Comparison of ENCODE assay signal across 1 cellular context in the genomic region with DNA sequence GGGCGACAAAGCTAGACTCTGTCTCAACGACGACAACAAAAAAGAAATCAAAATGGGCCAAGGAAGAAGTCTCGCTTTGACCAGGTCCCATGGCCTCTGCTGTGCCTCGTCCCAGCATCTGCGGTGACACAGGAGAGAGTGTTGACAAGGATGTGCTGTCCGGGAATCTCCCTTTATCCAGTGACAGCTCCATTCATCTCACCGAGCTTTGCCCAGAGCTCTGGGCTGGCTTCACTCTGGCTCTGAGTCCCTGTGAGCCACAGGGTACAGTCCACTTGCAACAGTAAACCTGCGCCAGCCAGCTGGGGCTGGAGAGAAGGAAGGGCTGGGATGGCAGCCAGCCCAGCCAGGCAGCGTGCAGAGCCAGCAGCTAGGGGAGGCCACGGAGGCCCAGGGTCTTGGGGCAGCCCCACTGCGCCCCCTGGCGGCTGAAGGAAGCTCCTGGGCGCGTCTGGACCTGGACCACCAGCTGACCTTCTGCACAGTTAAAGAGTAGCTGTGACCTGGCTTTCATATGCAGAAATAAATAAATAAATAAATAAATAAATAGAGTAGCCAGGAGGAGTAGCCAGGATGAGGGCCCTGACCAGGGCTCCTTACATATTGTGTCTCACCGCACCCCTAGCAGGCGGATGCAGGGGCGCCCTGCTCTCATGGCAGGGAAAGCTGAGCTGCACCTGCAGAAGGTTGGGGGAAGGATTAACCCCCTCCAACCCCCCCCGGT.
TF ChIP-seq lines count a peak whose summit lies in the region.

No MANE protein-coding gene starts in this region.

TF ChIP-seq in SK-N-SH, 30 proteins besides CTCF, POLR2A, EP300 and RAD21 (continued from another document):
- no peak for TF ChIP-seq RFX5 (IDR thresholded peaks at IDR 0.05; ENCODE audit: low read length)
- TF ChIP-seq, protein P1, sequence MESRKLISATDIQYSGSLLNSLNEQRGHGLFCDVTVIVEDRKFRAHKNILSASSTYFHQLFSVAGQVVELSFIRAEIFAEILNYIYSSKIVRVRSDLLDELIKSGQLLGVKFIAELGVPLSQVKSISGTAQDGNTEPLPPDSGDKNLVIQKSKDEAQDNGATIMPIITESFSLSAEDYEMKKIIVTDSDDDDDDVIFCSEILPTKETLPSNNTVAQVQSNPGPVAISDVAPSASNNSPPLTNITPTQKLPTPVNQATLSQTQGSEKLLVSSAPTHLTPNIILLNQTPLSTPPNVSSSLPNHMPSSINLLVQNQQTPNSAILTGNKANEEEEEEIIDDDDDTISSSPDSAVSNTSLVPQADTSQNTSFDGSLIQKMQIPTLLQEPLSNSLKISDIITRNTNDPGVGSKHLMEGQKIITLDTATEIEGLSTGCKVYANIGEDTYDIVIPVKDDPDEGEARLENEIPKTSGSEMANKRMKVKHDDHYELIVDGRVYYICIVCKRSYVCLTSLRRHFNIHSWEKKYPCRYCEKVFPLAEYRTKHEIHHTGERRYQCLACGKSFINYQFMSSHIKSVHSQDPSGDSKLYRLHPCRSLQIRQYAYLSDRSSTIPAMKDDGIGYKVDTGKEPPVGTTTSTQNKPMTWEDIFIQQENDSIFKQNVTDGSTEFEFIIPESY (IDR thresholded peaks at IDR 0.05; ENCODE audit: borderline replicate concordance, low read depth): no peak
- peak; percentile 73 for TF ChIP-seq NFIC (IDR thresholded peaks at IDR 0.05; ENCODE audit: borderline replicate concordance)
- no peak for TF ChIP-seq TAF1 (IDR thresholded peaks at IDR 0.05; ENCODE audit: borderline replicate concordance, low read depth, low read length)
- no peak for TF ChIP-seq GATA2 (CRISPR knock-in tag; IDR thresholded peaks at IDR 0.05)
- TF ChIP-seq FOXM1 (IDR thresholded peaks at IDR 0.05; ENCODE audit: low read depth): no peak
- TF ChIP-seq, protein P2, sequence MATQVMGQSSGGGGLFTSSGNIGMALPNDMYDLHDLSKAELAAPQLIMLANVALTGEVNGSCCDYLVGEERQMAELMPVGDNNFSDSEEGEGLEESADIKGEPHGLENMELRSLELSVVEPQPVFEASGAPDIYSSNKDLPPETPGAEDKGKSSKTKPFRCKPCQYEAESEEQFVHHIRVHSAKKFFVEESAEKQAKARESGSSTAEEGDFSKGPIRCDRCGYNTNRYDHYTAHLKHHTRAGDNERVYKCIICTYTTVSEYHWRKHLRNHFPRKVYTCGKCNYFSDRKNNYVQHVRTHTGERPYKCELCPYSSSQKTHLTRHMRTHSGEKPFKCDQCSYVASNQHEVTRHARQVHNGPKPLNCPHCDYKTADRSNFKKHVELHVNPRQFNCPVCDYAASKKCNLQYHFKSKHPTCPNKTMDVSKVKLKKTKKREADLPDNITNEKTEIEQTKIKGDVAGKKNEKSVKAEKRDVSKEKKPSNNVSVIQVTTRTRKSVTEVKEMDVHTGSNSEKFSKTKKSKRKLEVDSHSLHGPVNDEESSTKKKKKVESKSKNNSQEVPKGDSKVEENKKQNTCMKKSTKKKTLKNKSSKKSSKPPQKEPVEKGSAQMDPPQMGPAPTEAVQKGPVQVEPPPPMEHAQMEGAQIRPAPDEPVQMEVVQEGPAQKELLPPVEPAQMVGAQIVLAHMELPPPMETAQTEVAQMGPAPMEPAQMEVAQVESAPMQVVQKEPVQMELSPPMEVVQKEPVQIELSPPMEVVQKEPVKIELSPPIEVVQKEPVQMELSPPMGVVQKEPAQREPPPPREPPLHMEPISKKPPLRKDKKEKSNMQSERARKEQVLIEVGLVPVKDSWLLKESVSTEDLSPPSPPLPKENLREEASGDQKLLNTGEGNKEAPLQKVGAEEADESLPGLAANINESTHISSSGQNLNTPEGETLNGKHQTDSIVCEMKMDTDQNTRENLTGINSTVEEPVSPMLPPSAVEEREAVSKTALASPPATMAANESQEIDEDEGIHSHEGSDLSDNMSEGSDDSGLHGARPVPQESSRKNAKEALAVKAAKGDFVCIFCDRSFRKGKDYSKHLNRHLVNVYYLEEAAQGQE (IDR thresholded peaks at IDR 0.05; ENCODE audit: low read depth, low read length): 0 out of 2 replicates have a peak, but pooled peaks have one; percentile 31
- no peak for TF ChIP-seq JUND (IDR thresholded peaks at IDR 0.05)
- TF ChIP-seq, protein P3, sequence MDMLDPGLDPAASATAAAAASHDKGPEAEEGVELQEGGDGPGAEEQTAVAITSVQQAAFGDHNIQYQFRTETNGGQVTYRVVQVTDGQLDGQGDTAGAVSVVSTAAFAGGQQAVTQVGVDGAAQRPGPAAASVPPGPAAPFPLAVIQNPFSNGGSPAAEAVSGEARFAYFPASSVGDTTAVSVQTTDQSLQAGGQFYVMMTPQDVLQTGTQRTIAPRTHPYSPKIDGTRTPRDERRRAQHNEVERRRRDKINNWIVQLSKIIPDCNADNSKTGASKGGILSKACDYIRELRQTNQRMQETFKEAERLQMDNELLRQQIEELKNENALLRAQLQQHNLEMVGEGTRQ (IDR thresholded peaks at IDR 0.05; ENCODE audit: borderline replicate concordance, low read depth, low read length): no peak
- TF ChIP-seq MXI1 (IDR thresholded peaks at IDR 0.05; ENCODE audit: low read depth, low read length): peak; percentile 92
- no peak for TF ChIP-seq ELF1 (IDR thresholded peaks at IDR 0.05)
- TF ChIP-seq TCF12 (IDR thresholded peaks at IDR 0.05): peak; percentile 48
- peak; percentile 77 for TF ChIP-seq RCOR1 (IDR thresholded peaks at IDR 0.05; ENCODE audit: low read length)
- TF ChIP-seq SIN3A (IDR thresholded peaks at IDR 0.05; ENCODE audit: borderline replicate concordance, low read depth, low read length): peak; percentile 82; the same call in 1 of the 2 replicates
- TF ChIP-seq, protein P4, sequence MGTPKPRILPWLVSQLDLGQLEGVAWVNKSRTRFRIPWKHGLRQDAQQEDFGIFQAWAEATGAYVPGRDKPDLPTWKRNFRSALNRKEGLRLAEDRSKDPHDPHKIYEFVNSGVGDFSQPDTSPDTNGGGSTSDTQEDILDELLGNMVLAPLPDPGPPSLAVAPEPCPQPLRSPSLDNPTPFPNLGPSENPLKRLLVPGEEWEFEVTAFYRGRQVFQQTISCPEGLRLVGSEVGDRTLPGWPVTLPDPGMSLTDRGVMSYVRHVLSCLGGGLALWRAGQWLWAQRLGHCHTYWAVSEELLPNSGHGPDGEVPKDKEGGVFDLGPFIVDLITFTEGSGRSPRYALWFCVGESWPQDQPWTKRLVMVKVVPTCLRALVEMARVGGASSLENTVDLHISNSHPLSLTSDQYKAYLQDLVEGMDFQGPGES (IDR thresholded peaks at IDR 0.05; ENCODE audit: low read depth, low read length): no peak
- peak; percentile 83 for TF ChIP-seq CHD2 (IDR thresholded peaks at IDR 0.05; ENCODE audit: low read length, partially characterized antibody)
- TF ChIP-seq RXRA (IDR thresholded peaks at IDR 0.05; ENCODE audit: borderline replicate concordance, low read depth): no peak
- no peak for TF ChIP-seq YY1 (IDR thresholded peaks at IDR 0.05; ENCODE audit: low read depth)
- no peak for TF ChIP-seq GABPA (IDR thresholded peaks at IDR 0.05; ENCODE audit: low read depth)
- peak; percentile 41; the same call in 1 of the 2 replicates for TF ChIP-seq NRF1 (IDR thresholded peaks at IDR 0.05; ENCODE audit: low read depth, low read length)
- peak; percentile 60; the same call in 1 of the 2 replicates for TF ChIP-seq FOXJ3 (CRISPR knock-in tag; IDR thresholded peaks at IDR 0.05)
- TF ChIP-seq, protein P5, sequence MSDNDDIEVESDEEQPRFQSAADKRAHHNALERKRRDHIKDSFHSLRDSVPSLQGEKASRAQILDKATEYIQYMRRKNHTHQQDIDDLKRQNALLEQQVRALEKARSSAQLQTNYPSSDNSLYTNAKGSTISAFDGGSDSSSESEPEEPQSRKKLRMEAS (IDR thresholded peaks at IDR 0.05; ENCODE audit: low read depth): 0 out of 2 replicates have a peak, but pooled peaks have one; percentile 24
- no peak for TF ChIP-seq TEAD4 (IDR thresholded peaks at IDR 0.05; ENCODE audit: borderline replicate concordance, insufficient read depth)
- no peak for TF ChIP-seq EZH2phosphoT487 (IDR thresholded peaks at IDR 0.05; ENCODE audit: borderline replicate concordance, low read depth)
- TF ChIP-seq FOSL2 (IDR thresholded peaks at IDR 0.05; ENCODE audit: borderline replicate concordance, low read depth): no peak
- TF ChIP-seq, protein P6, sequence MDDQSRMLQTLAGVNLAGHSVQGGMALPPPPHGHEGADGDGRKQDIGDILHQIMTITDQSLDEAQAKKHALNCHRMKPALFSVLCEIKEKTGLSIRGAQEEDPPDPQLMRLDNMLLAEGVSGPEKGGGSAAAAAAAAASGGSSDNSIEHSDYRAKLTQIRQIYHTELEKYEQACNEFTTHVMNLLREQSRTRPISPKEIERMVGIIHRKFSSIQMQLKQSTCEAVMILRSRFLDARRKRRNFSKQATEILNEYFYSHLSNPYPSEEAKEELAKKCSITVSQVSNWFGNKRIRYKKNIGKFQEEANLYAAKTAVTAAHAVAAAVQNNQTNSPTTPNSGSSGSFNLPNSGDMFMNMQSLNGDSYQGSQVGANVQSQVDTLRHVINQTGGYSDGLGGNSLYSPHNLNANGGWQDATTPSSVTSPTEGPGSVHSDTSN (IDR thresholded peaks at IDR 0.05): no peak
- no peak for TF ChIP-seq POLR2AphosphoS5 (IDR thresholded peaks at IDR 0.05; ENCODE audit: low read depth, low read length)
